In the genomic region with DNA sequence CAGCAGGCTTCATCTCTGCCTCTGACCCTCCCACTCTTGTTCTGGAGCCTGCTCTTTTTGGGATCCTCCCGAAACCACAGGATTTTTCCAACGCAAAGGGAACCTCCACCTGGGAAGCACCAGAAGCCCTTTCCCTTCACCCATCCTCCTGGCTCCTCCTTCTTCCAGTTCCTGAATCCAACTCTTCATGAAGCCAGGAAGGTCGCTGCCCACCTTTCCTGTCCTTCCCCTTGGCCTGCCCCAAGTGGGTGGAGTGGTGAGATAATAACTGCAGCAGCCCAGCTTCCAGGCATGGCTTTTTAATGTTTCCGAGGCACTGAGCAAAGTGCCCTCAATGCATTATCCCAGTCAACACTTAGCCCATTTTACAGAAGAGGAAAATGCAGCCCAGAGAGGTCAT, we compare ENCODE assay signal across 20 cellular contexts.
"Had no signal": no experiment of that assay in that cellular context is flagged by ENCODE, and none has a peak within 500 bp of the region (broad histone marks: within the 10 kb centered on the region; RNA-seq: fewer than 3 reads in every experiment).

No MANE protein-coding gene starts in this region.

- H3K27me3 ChIP-seq: colonic mucosa, esophagus squamous epithelium, tibial nerve, upper lobe of left lung had no signal

- H3K27ac Mint-ChIP-seq: effector memory CD8-positive, alpha-beta T cell; naive thymus-derived CD4-positive, alpha-beta T cell; nephron progenitor cell; progenitor cell of endocrine pancreas; stimulated activated naive B cell treated with anti-CD40 and anti-IgM and Interleukin-4, amounts not matched to agents 10 μg/mL and 1 μg/mL and 100 μg/mL, for 72 hours; stimulated activated naive CD8-positive, alpha-beta T cell treated with anti-CD3 and anti-CD28 coated beads, Interleukin-15, Interleukin-2, amounts not matched to agents 100 ng/mL and 50 ng/mL, for 24 hours had no signal

- H3K4me1 Mint-ChIP-seq: central memory CD8-positive, alpha-beta T cell; naive thymus-derived CD4-positive, alpha-beta T cell; stimulated activated naive B cell treated with anti-CD40 and anti-IgM and Interleukin-4, amounts not matched to agents 10 μg/mL and 1 μg/mL and 100 μg/mL, for 72 hours had no signal

- H3K36me3 ChIP-seq: colonic mucosa, esophagus squamous epithelium, thoracic aorta, tibial nerve, upper lobe of left lung had no signal

- DNase-seq: colonic mucosa; effector memory CD8-positive, alpha-beta T cell; esophagus squamous epithelium; foreskin melanocyte; hypothalamus; mammary epithelial cell; midbrain; naive thymus-derived CD4-positive, alpha-beta T cell; nephron progenitor cell; stimulated activated CD4-positive, alpha-beta T cell treated with anti-CD3 and anti-CD28 coated beads, Interleukin-15, amount 100 ng/mL, for 24 hours; stimulated activated CD4-positive, alpha-beta T cell treated with anti-CD3 and anti-CD28 coated beads, Interleukin-2, amount 100 ng/mL, for 48 hours; stimulated activated naive B cell treated with anti-CD40 and anti-IgM and Interleukin-4, amounts not matched to agents 10 μg/mL and 1 μg/mL and 100 μg/mL, for 72 hours; upper lobe of left lung had no signal

- H3K9ac ChIP-seq: parathyroid adenoma had no signal

- H3K4me3 ChIP-seq: colonic mucosa, esophagus squamous epithelium, skin epidermis, thoracic aorta, tibial nerve, upper lobe of left lung had no signal

- H3K36me3 Mint-ChIP-seq: naive thymus-derived CD4-positive, alpha-beta T cell; stimulated activated naive B cell treated with anti-CD40 and anti-IgM and Interleukin-4, amounts not matched to agents 10 μg/mL and 1 μg/mL and 100 μg/mL, for 72 hours had no signal

- H3K4me3 Mint-ChIP-seq: central memory CD8-positive, alpha-beta T cell; effector memory CD8-positive, alpha-beta T cell; naive thymus-derived CD4-positive, alpha-beta T cell; nephron progenitor cell; stimulated activated naive B cell treated with anti-CD40 and anti-IgM and Interleukin-4, amounts not matched to agents 10 μg/mL and 1 μg/mL and 100 μg/mL, for 72 hours; stimulated activated naive CD8-positive, alpha-beta T cell treated with anti-CD3 and anti-CD28 coated beads, Interleukin-15, Interleukin-2, amounts not matched to agents 100 ng/mL and 50 ng/mL, for 24 hours had no signal

- H2AFZ ChIP-seq: parathyroid adenoma had no signal

- H3K9me3 ChIP-seq: colonic mucosa, esophagus squamous epithelium, thoracic aorta, tibial nerve, upper lobe of left lung had no signal

- H3K9me3 Mint-ChIP-seq: central memory CD8-positive, alpha-beta T cell; effector memory CD8-positive, alpha-beta T cell; naive thymus-derived CD4-positive, alpha-beta T cell; nephron progenitor cell; stimulated activated naive B cell treated with anti-CD40 and anti-IgM and Interleukin-4, amounts not matched to agents 10 μg/mL and 1 μg/mL and 100 μg/mL, for 72 hours; stimulated activated naive CD8-positive, alpha-beta T cell treated with anti-CD3 and anti-CD28 coated beads, Interleukin-15, Interleukin-2, amounts not matched to agents 100 ng/mL and 50 ng/mL, for 24 hours had no signal

- ATAC-seq: effector memory CD8-positive, alpha-beta T cell; naive thymus-derived CD4-positive, alpha-beta T cell; stimulated activated naive B cell treated with anti-CD40 and anti-IgM and Interleukin-4, amounts not matched to agents 10 μg/mL and 1 μg/mL and 100 μg/mL, for 72 hours had no signal

- H3K79me2 ChIP-seq: parathyroid adenoma had no signal

- H3K4me1 ChIP-seq: colonic mucosa, esophagus squamous epithelium had no signal

- H3K27me3 Mint-ChIP-seq: stimulated activated naive CD8-positive, alpha-beta T cell treated with anti-CD3 and anti-CD28 coated beads, Interleukin-15, Interleukin-2, amounts not matched to agents 100 ng/mL and 50 ng/mL, for 24 hours had no signal

- H3K27ac ChIP-seq: colonic mucosa, parathyroid adenoma, skin epidermis, thoracic aorta, tibial nerve, upper lobe of left lung had no signal
